13 cellular contexts compared by ENCODE assay signal in genomic region chr12:50390284-50390683, GRCh38. TPM values are rescaled to one million over a fixed set of nuclear protein-coding genes. Genes with fewer than 3 reads are reported as not detected.
DNase-seq lines count a peak whose midpoint lies in the region; ATAC-seq, FAIRE-seq and TF ChIP-seq lines count a peak whose summit lies in the region.
"Had no signal": no experiment of that assay in that cellular context is flagged by ENCODE, and none has a peak within 500 bp of the region (broad histone marks: within the 10 kb centered on the region; RNA-seq: fewer than 3 reads in every experiment).

No MANE protein-coding gene starts in this region.

- H3K4me3 ChIP-seq in right atrium auricular region, result no peak overlapping the region
- H3K4me3 ChIP-seq in left ventricle myocardium inferior, result no peak overlapping the region
- no peak overlapping the region for H3K4me3 ChIP-seq in astrocyte of the cerebellum (ENCODE audit: low read depth, low read length)
- H3K4me3 ChIP-seq: dorsolateral prefrontal cortex, tibial nerve had no signal

- no peaks in the 10 kb centered on the region for H3K4me1 ChIP-seq in right atrium auricular region
- no peaks in the 10 kb centered on the region for H3K4me1 ChIP-seq in left ventricle myocardium inferior

- H3K4me1 Mint-ChIP-seq in activated CD4-positive, alpha-beta T cell treated with anti-CD3 and anti-CD28 coated beads, Interleukin-2, amount 10 ng/mL, durations not matched to agents 24 days and 14 days, result no peaks in the 10 kb centered on the region

- H3K36me3 Mint-ChIP-seq in activated CD4-positive, alpha-beta T cell treated with anti-CD3 and anti-CD28 coated beads, Interleukin-2, amount 10 ng/mL, durations not matched to agents 24 days and 14 days (ENCODE audit: low read depth), result no peaks in the 10 kb centered on the region

- in situ Hi-C loops in astrocyte of the cerebellum (cut with HindIII; ENCODE audit: low sequenced_read_pairs), result no loop called here

- no peak for TF ChIP-seq CTCF in right atrium auricular region (IDR thresholded peaks at IDR 0.05)
- no peak for TF ChIP-seq CTCF in left ventricle myocardium inferior (IDR thresholded peaks at IDR 0.05; ENCODE audit: borderline replicate concordance)
- TF ChIP-seq CTCF in astrocyte of the cerebellum (IDR thresholded peaks at IDR 0.05; ENCODE audit: low read depth, low read length, missing control alignments), result no peak

- H3K27ac Mint-ChIP-seq in activated CD4-positive, alpha-beta T cell treated with anti-CD3 and anti-CD28 coated beads, Interleukin-2, amount 10 ng/mL, durations not matched to agents 24 days and 14 days, result no peak overlapping the region

- intact Hi-C loops in left ventricle myocardium inferior (cut with micrococcal nuclease), result no loop called here
- intact Hi-C loops in activated CD4-positive, alpha-beta T cell treated with anti-CD3 and anti-CD28 coated beads, Interleukin-2, amount 10 ng/mL, durations not matched to agents 24 days and 14 days (cut with micrococcal nuclease), result no loop called here

- no peak overlapping the region for H3K4me3 Mint-ChIP-seq in activated CD4-positive, alpha-beta T cell treated with anti-CD3 and anti-CD28 coated beads, Interleukin-2, amount 10 ng/mL, durations not matched to agents 24 days and 14 days

- no peak overlapping the region for H3K27ac ChIP-seq in right atrium auricular region
- H3K27ac ChIP-seq in left ventricle myocardium inferior (replicated peaks), result no peak overlapping the region

- no peaks in the 10 kb centered on the region for H3K9me3 Mint-ChIP-seq in activated CD4-positive, alpha-beta T cell treated with anti-CD3 and anti-CD28 coated beads, Interleukin-2, amount 10 ng/mL, durations not matched to agents 24 days and 14 days

- no peaks in the 10 kb centered on the region for H3K27me3 Mint-ChIP-seq in activated CD4-positive, alpha-beta T cell treated with anti-CD3 and anti-CD28 coated beads, Interleukin-2, amount 10 ng/mL, durations not matched to agents 24 days and 14 days

- no peaks in the 10 kb centered on the region for H3K36me3 ChIP-seq in right atrium auricular region
- H3K36me3 ChIP-seq in left ventricle myocardium inferior, result no peaks in the 10 kb centered on the region
- H3K36me3 ChIP-seq: tibial nerve had no signal

- ATAC-seq in GM19395 (IDR thresholded peaks at IDR 0.05; ENCODE audit: unreplicated experiment) (no peak), HG02610 (IDR thresholded peaks at IDR 0.05; ENCODE audit: unreplicated experiment) (no peak)

- DNase-seq in right atrium auricular region (ENCODE audit: low spot score) (peak; percentile 16), left ventricle myocardium inferior (no peak), astrocyte of the cerebellum (ENCODE audit: low read depth) (peak; percentile 80), hepatic stellate cell (ENCODE audit: low spot score) (peak; percentile 79), urothelium cell line (ENCODE audit: low spot score) (peak; percentile 57)
- no peak for DNase-seq in activated CD4-positive, alpha-beta T cell treated with anti-CD3 and anti-CD28 coated beads, Interleukin-2, amount 10 ng/mL, durations not matched to agents 24 days and 14 days
- DNase-seq: dorsolateral prefrontal cortex, KG1, NCI-H446 treated with DMSO at 0.1 percent for 48 hours had no signal

- H3K9me3 ChIP-seq in right atrium auricular region (no peaks in the 10 kb centered on the region), left ventricle myocardium inferior (replicated peaks) (no peaks in the 10 kb centered on the region)
- H3K9me3 ChIP-seq: tibial nerve had no signal

- no peaks in the 10 kb centered on the region for H3K27me3 ChIP-seq in right atrium auricular region
- H3K27me3 ChIP-seq in left ventricle myocardium inferior (ENCODE audit: low read depth), result no peaks in the 10 kb centered on the region
- H3K27me3 ChIP-seq: dorsolateral prefrontal cortex, tibial nerve had no signal

- no peak for FAIRE-seq in urothelium cell line (lab: Jason Lieb, UNC)
- FAIRE-seq: A204.1 had no signal

RNA-seq across cellular contexts. Expression of gene FAM186A, which starts 6.1 kb away (rescaled TPM):
- total RNA-seq in right atrium auricular region (not detected), left ventricle myocardium inferior (not detected)
- not detected in 2 replicates for total RNA-seq in activated CD4-positive, alpha-beta T cell treated with anti-CD3 and anti-CD28 coated beads, Interleukin-2, amount 10 ng/mL, durations not matched to agents 24 days and 14 days
- total RNA-seq: dorsolateral prefrontal cortex, tibial nerve had no signal

RNA-seq across cellular contexts. Expression of gene LARP4, which starts 10.4 kb away (rescaled TPM):
- 10 to 100 TPM; 42.9 to 43.0 TPM for total RNA-seq in right atrium auricular region
- 69.0 TPM for total RNA-seq in left ventricle myocardium inferior
- total RNA-seq in activated CD4-positive, alpha-beta T cell treated with anti-CD3 and anti-CD28 coated beads, Interleukin-2, amount 10 ng/mL, durations not matched to agents 24 days and 14 days, result 117 and 130 TPM in 2 replicates

Comparison
In these comparisons a context has a peak if more than half of its experiments do, and no peak if none do; other contexts are left out.
1. DNase-seq: peak in right atrium auricular region (single experiment), astrocyte of the cerebellum (single experiment), hepatic stellate cell (single experiment) and urothelium cell line (single experiment); none in left ventricle myocardium inferior (single experiment) and activated CD4-positive, alpha-beta T cell treated with anti-CD3 and anti-CD28 coated beads, Interleukin-2, amount 10 ng/mL, durations not matched to agents 24 days and 14 days (single experiment).